Comparison of ENCODE assay signal across 21 cellular contexts in the genomic region with DNA sequence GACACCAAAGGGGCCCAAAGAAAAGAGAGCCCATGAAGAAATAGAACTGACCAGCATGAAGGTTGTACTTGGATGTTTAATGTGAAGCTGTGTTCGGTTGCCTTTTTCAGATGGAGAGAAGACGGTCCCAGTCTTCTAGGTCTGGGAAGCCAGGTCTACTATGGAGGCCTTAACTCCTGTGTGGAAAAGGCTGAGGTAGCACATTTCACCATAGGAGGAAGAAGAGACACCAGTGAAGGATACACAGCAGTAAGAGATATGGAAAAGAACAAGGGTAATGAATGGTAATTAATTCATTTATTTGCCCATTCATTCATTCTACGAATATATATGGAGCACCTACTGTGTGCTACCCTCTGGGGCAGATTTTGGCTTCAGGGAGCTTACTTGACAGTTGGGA.
"Had no signal": no experiment of that assay in that cellular context is flagged by ENCODE, and none has a peak within 500 bp of the region (broad histone marks: within the 10 kb centered on the region; RNA-seq: fewer than 3 reads in every experiment).

No MANE protein-coding gene starts in this region.

- H3K36me3 ChIP-seq: brain microvascular endothelial cell, suprapubic skin had no signal

- H3K27me3 Mint-ChIP-seq: activated CD4-positive, alpha-beta T cell treated with anti-CD3 and anti-CD28 coated beads, Interleukin-2, amount 10 ng/mL, durations not matched to agents 24 days and 14 days; activated naive CD4-positive, alpha-beta T cell treated with anti-CD3 and anti-CD28 coated beads, Interleukin-2, amount 10 ng/mL, durations not matched to agents 7 days and 5 days; activated naive CD8-positive, alpha-beta T cell treated with anti-CD3 and anti-CD28 coated beads, Interleukin-2, amount 50 U/mL, for 24 hours; stimulated activated naive CD8-positive, alpha-beta T cell treated with anti-CD3 and anti-CD28 coated beads, Interleukin-15, Interleukin-2, amounts not matched to agents 100 ng/mL and 50 ng/mL, for 24 hours; type B pancreatic cell had no signal

- H3K4me3 Mint-ChIP-seq: activated CD4-positive, alpha-beta T cell treated with anti-CD3 and anti-CD28 coated beads, Interleukin-2, amount 10 ng/mL, durations not matched to agents 24 days and 14 days; activated CD8-positive, alpha-beta T cell treated with anti-CD3 and anti-CD28 coated beads, Interleukin-2, amount 10 ng/mL, durations not matched to agents 7 days and 5 days; activated naive CD4-positive, alpha-beta T cell treated with anti-CD3 and anti-CD28 coated beads, Interleukin-2, amount 10 ng/mL, durations not matched to agents 7 days and 5 days; activated naive CD8-positive, alpha-beta T cell treated with anti-CD3 and anti-CD28 coated beads, Interleukin-2, amount 50 U/mL, for 24 hours; activated T-cell treated with anti-CD3 and anti-CD28 coated beads, Interleukin-2, amount 50 U/mL, for 4 hours; nephron progenitor cell; stimulated activated naive CD8-positive, alpha-beta T cell treated with anti-CD3 and anti-CD28 coated beads, Interleukin-15, Interleukin-2, amounts not matched to agents 100 ng/mL and 50 ng/mL, for 24 hours; type B pancreatic cell had no signal

- H3K9me3 ChIP-seq: suprapubic skin had no signal

- DNase-seq: activated CD4-positive, CD25-positive, alpha-beta regulatory T cell; activated CD8-positive, alpha-beta memory T cell treated with anti-CD3 and anti-CD28 coated beads, Interleukin-2, amount 50 U/mL, for 4 hours; activated CD8-positive, alpha-beta T cell treated with anti-CD3 and anti-CD28 coated beads, Interleukin-2, amount 10 ng/mL, durations not matched to agents 7 days and 5 days; activated effector memory CD4-positive, alpha-beta T cell treated with Interleukin-2 at 50 U/mL for 16 hours; activated naive CD4-positive, alpha-beta T cell treated with anti-CD3 and anti-CD28 coated beads, Interleukin-2, amount 10 ng/mL, durations not matched to agents 7 days and 5 days; activated T-cell treated with anti-CD3 and anti-CD28 coated beads, Interleukin-2, amount 50 U/mL, for 4 hours; anterior cingulate cortex; cortex of kidney; hippocampal formation; midbrain; nephron progenitor cell; nucleus accumbens; retina; T1000 had no signal

- H3K4me3 ChIP-seq: lung, suprapubic skin had no signal

- H3K27ac ChIP-seq: brain microvascular endothelial cell, suprapubic skin had no signal

- H3K27ac Mint-ChIP-seq: activated CD4-positive, alpha-beta T cell treated with anti-CD3 and anti-CD28 coated beads, Interleukin-2, amount 10 ng/mL, durations not matched to agents 24 days and 14 days; activated CD8-positive, alpha-beta T cell treated with anti-CD3 and anti-CD28 coated beads, Interleukin-2, amount 10 ng/mL, durations not matched to agents 7 days and 5 days; activated naive CD4-positive, alpha-beta T cell treated with anti-CD3 and anti-CD28 coated beads, Interleukin-2, amount 10 ng/mL, durations not matched to agents 7 days and 5 days; activated naive CD8-positive, alpha-beta T cell treated with anti-CD3 and anti-CD28 coated beads, Interleukin-2, amount 50 U/mL, for 24 hours; nephron progenitor cell; stimulated activated naive CD8-positive, alpha-beta T cell treated with anti-CD3 and anti-CD28 coated beads, Interleukin-15, Interleukin-2, amounts not matched to agents 100 ng/mL and 50 ng/mL, for 24 hours; type B pancreatic cell had no signal

- H3K36me3 Mint-ChIP-seq: type B pancreatic cell had no signal

- H3K27me3 ChIP-seq: brain microvascular endothelial cell, suprapubic skin had no signal
